Comparison of ENCODE assay signal across 22 cellular contexts in genomic region chr21:14968821-14969220, GRCh38.
"Had no signal": no experiment of that assay in that cellular context is flagged by ENCODE, and none has a peak within 500 bp of the region (broad histone marks: within the 10 kb centered on the region; RNA-seq: fewer than 3 reads in every experiment).

No MANE protein-coding gene starts in this region.

- H3K27me3 ChIP-seq: hepatocyte, left lung, neural progenitor cell, right atrium auricular region, tibial artery had no signal

- H3K4me2 ChIP-seq: hepatocyte, neural progenitor cell had no signal

- H3K4me1 Mint-ChIP-seq: activated CD4-positive, alpha-beta T cell treated with anti-CD3 and anti-CD28 coated beads, Interleukin-2, amount 10 ng/mL, durations not matched to agents 7 days and 5 days; activated CD8-positive, alpha-beta memory T cell treated with anti-CD3 and anti-CD28 coated beads, Interleukin-2, amount 10 ng/mL, durations not matched to agents 7 days and 5 days; neural progenitor cell had no signal

- ATAC-seq: activated CD8-positive, alpha-beta memory T cell treated with anti-CD3 and anti-CD28 coated beads, Interleukin-2, amount 10 ng/mL, durations not matched to agents 7 days and 5 days; activated CD8-positive, alpha-beta T cell treated with anti-CD3 and anti-CD28 coated beads for 36 hours; left lung; naive thymus-derived CD4-positive, alpha-beta T cell; stimulated activated naive CD8-positive, alpha-beta T cell treated with anti-CD3 and anti-CD28 coated beads, Interleukin-15, amount 100 ng/mL, for 72 hours had no signal

- H3K9me3 ChIP-seq: left lung, prostate gland, right atrium auricular region, tibial artery had no signal

- H3K9ac ChIP-seq: neural progenitor cell had no signal

- H3K9me3 Mint-ChIP-seq: activated CD4-positive, alpha-beta T cell treated with anti-CD3 and anti-CD28 coated beads, Interleukin-2, amount 10 ng/mL, durations not matched to agents 7 days and 5 days; immature natural killer cell; stimulated activated naive CD8-positive, alpha-beta T cell treated with anti-CD3 and anti-CD28 coated beads, Interleukin-15, amount 100 ng/mL, for 72 hours had no signal

- H3K27ac Mint-ChIP-seq: activated CD4-positive, alpha-beta T cell treated with anti-CD3 and anti-CD28 coated beads, Interleukin-2, amount 10 ng/mL, durations not matched to agents 7 days and 5 days; activated CD8-positive, alpha-beta memory T cell treated with anti-CD3 and anti-CD28 coated beads, Interleukin-2, amount 10 ng/mL, durations not matched to agents 7 days and 5 days; activated CD8-positive, alpha-beta T cell treated with anti-CD3 and anti-CD28 coated beads for 36 hours; immature natural killer cell; naive thymus-derived CD4-positive, alpha-beta T cell; neural progenitor cell; stimulated activated naive CD8-positive, alpha-beta T cell treated with anti-CD3 and anti-CD28 coated beads, Interleukin-15, amount 100 ng/mL, for 72 hours had no signal

- H3K27me3 Mint-ChIP-seq: activated CD4-positive, alpha-beta T cell treated with anti-CD3 and anti-CD28 coated beads, Interleukin-2, amount 10 ng/mL, durations not matched to agents 7 days and 5 days; activated CD8-positive, alpha-beta memory T cell treated with anti-CD3 and anti-CD28 coated beads, Interleukin-2, amount 10 ng/mL, durations not matched to agents 7 days and 5 days; activated CD8-positive, alpha-beta T cell treated with anti-CD3 and anti-CD28 coated beads for 36 hours; naive thymus-derived CD4-positive, alpha-beta T cell; stimulated activated naive CD8-positive, alpha-beta T cell treated with anti-CD3 and anti-CD28 coated beads, Interleukin-15, amount 100 ng/mL, for 72 hours had no signal

- DNase-seq: activated CD4-positive, alpha-beta T cell treated with anti-CD3 and anti-CD28 coated beads, Interleukin-2, amount 10 ng/mL, durations not matched to agents 7 days and 5 days; activated CD8-positive, alpha-beta memory T cell treated with anti-CD3 and anti-CD28 coated beads, Interleukin-2, amount 10 ng/mL, durations not matched to agents 7 days and 5 days; activated CD8-positive, alpha-beta T cell treated with anti-CD3 and anti-CD28 coated beads for 36 hours; activated effector memory CD4-positive, alpha-beta T cell treated with anti-CD3 and anti-CD28 coated beads, Interleukin-2, amount 50 U/mL, for 16 hours; activated naive CD4-positive, alpha-beta T cell treated with anti-CD3 and anti-CD28 coated beads, Interleukin-2, amount 50 U/mL, for 16 hours; activated T-cell treated with anti-CD3 and anti-CD28 coated beads for 4 hours; aorta; foreskin melanocyte; immature natural killer cell; kidney glomerular epithelial cell; left lung; naive thymus-derived CD4-positive, alpha-beta T cell; stimulated activated CD4-positive, alpha-beta T cell treated with anti-CD3 and anti-CD28 coated beads, Interleukin-12 subunit alpha, Interleukin-12 subunit beta, amount 100 ng/mL, for 4 hours; stimulated activated CD4-positive, alpha-beta T cell treated with anti-CD3 and anti-CD28 coated beads, Interleukin-4, amount 100 ng/mL, for 4 hours; stimulated activated naive CD8-positive, alpha-beta T cell treated with anti-CD3 and anti-CD28 coated beads, Interleukin-15, amount 100 ng/mL, for 72 hours; tibial artery had no signal

- H3K27ac ChIP-seq: coronary artery, hepatocyte, left lung, neural progenitor cell, prostate gland, right atrium auricular region, tibial artery had no signal

- H3K4me1 ChIP-seq: left lung, neural progenitor cell, prostate gland, right atrium auricular region, tibial artery had no signal

- H3K4me3 ChIP-seq: coronary artery, hepatocyte, left lung, lung, neural progenitor cell, prostate gland, right atrium auricular region, tibial artery had no signal

- H3K4me3 Mint-ChIP-seq: activated CD4-positive, alpha-beta T cell treated with anti-CD3 and anti-CD28 coated beads, Interleukin-2, amount 10 ng/mL, durations not matched to agents 7 days and 5 days; activated CD8-positive, alpha-beta memory T cell treated with anti-CD3 and anti-CD28 coated beads, Interleukin-2, amount 10 ng/mL, durations not matched to agents 7 days and 5 days; activated CD8-positive, alpha-beta T cell treated with anti-CD3 and anti-CD28 coated beads for 36 hours; immature natural killer cell; naive thymus-derived CD4-positive, alpha-beta T cell; neural progenitor cell; stimulated activated naive CD8-positive, alpha-beta T cell treated with anti-CD3 and anti-CD28 coated beads, Interleukin-15, amount 100 ng/mL, for 72 hours had no signal

- H2AFZ ChIP-seq: hepatocyte, neural progenitor cell had no signal
